1 cellular context compared by ENCODE assay signal in the genomic region with DNA sequence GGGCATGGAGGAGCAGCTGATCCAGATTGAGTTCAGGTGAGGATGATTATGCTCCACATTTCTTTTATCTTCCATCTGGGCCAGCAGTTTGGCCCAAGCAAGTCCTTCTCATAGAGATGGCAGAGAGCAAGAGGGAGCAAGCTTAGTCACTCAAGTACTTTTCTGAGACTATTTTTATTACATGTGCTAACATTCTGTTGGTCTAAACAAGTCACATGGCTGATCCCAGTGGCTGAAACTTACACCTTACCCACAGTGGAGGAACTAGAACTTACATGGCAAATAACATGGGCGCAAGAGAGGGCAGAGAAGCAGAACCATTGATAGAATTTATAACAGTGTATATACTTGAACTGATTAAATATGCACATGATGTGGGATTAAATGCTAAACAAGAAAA.
TF ChIP-seq lines count a peak whose summit lies in the region.

No MANE protein-coding gene starts in this region.

TF ChIP-seq in H1, 55 proteins besides CTCF, POLR2A, EP300 and RAD21 (continued from another document):
- no peak for TF ChIP-seq RXRA (IDR thresholded peaks at IDR 0.05; ENCODE audit: insufficient read depth, low read depth, low read length)
- no peak for TF ChIP-seq CHD2 (IDR thresholded peaks at IDR 0.05; ENCODE audit: low read length)
- TF ChIP-seq BACH1 (IDR thresholded peaks at IDR 0.05; ENCODE audit: low read length) = no peak
- no peak for TF ChIP-seq HDAC2 (IDR thresholded peaks at IDR 0.05; ENCODE audit: borderline replicate concordance in 1 of 2, low read depth in 2 of 2, low read length in 2 of 2)
